Comparison of ENCODE assay signal across 14 cellular contexts in genomic region chr18:58235001-58235436, GRCh38.
DNase-seq lines count a peak whose midpoint lies in the region; ATAC-seq, FAIRE-seq and TF ChIP-seq lines count a peak whose summit lies in the region.
"Had no signal": no experiment of that assay in that cellular context is flagged by ENCODE, and none has a peak within 500 bp of the region (broad histone marks: within the 10 kb centered on the region; RNA-seq: fewer than 3 reads in every experiment).

No MANE protein-coding gene starts in this region.

- H3K36me3 Mint-ChIP-seq in activated CD4-positive, alpha-beta T cell treated with anti-CD3 and anti-CD28 coated beads for 36 hours (ENCODE audit: low read depth) = no peaks in the 10 kb centered on the region
- H3K36me3 Mint-ChIP-seq: CD4-positive, CD25-positive, alpha-beta regulatory T cell had no signal

- H3K79me2 ChIP-seq in HCT116 (ENCODE audit: insufficient read depth, low read length) (0 out of 2 replicates have a peak, but pooled peaks cover 3% of the 10 kb centered on the region), keratinocyte (ENCODE audit: control insufficient read depth, insufficient read depth, low read length) (peaks cover 93% of the 10 kb centered on the region), MM.1S (ENCODE audit: low read length) (no peaks in the 10 kb centered on the region)

- H3K27me3 Mint-ChIP-seq in activated CD4-positive, alpha-beta T cell treated with anti-CD3 and anti-CD28 coated beads for 36 hours = no peaks in the 10 kb centered on the region

- H3K27me3 ChIP-seq in HCT116 (ENCODE audit: insufficient read depth, low read length) = no peaks in the 10 kb centered on the region
- no peaks in the 10 kb centered on the region for H3K27me3 ChIP-seq in keratinocyte (ENCODE audit: control insufficient read depth, extremely low read depth, insufficient read depth, low read length)
- H3K27me3 ChIP-seq in small intestine (ENCODE audit: control insufficient read depth in 2 of 2, insufficient read depth in 2 of 2, low read length in 2 of 2) = no peaks in the 10 kb centered on the region
- H3K27me3 ChIP-seq in MM.1S (replicated peaks; ENCODE audit: insufficient read depth, low read length) = no peaks in the 10 kb centered on the region
- H3K27me3 ChIP-seq: brain microvascular endothelial cell had no signal

- H3K4me2 ChIP-seq in HCT116 (ENCODE audit: low read length) (peak overlapping the region; percentile 1; the same call in 1 of the 2 replicates), keratinocyte (ENCODE audit: control insufficient read depth, extremely low read depth, insufficient read depth, low read depth, low read length) (peak overlapping the region; percentile 48), MM.1S (ENCODE audit: low read depth, low read length) (no peak overlapping the region)

- H3K9me3 ChIP-seq in HCT116 (ENCODE audit: control insufficient read depth in 1 of 2, insufficient read depth in 1 of 2, low read depth in 1 of 2, low read length in 2 of 2) (no peaks in the 10 kb centered on the region), keratinocyte (ENCODE audit: control insufficient read depth, low read depth, low read length) (no peaks in the 10 kb centered on the region), small intestine (ENCODE audit: control insufficient read depth, low read depth) (no peaks in the 10 kb centered on the region), MM.1S (replicated peaks; ENCODE audit: insufficient read depth, low read length) (no peaks in the 10 kb centered on the region)

- 14 to 48% (median 29%) methylated on average over 9 of the region's 9 CpGs for WGBS in small intestine, 3 donors

- DNase-seq in HCT116 (ENCODE audit: low read depth, low spot score) = no peak
- peak; percentile 30 for DNase-seq in NCI-H748 treated with DMSO at 0.1 percent for 48 hours (lab: John Stamatoyannopoulos, UW)
- no peak for DNase-seq in keratinocyte (ENCODE audit: low read depth, low spot score)
- DNase-seq in small intestine = peak; percentile 88
- DNase-seq in MM.1S = no peak
- no peak for DNase-seq in activated CD4-positive, alpha-beta T cell treated with anti-CD3 and anti-CD28 coated beads for 36 hours
- DNase-seq: activated CD8-positive, alpha-beta T cell treated with anti-CD3 and anti-CD28 coated beads, Interleukin-2, amount 10 ng/mL, durations not matched to agents 7 days and 5 days; activated effector memory CD4-positive, alpha-beta T cell treated with Interleukin-2 at 50 U/mL for 16 hours; brain microvascular endothelial cell; CD4-positive, CD25-positive, alpha-beta regulatory T cell; SIG-M5; stimulated activated naive CD8-positive, alpha-beta T cell treated with anti-CD3 and anti-CD28 coated beads, Interleukin-15, Interleukin-2, amounts not matched to agents 100 U/mL and 50 U/mL, for 24 hours had no signal

- H3K27ac ChIP-seq in HCT116 (ENCODE audit: low read depth, low read length) (no peak overlapping the region), keratinocyte (ENCODE audit: control insufficient read depth, insufficient read depth, low read length) (peak overlapping the region; percentile 56), small intestine (ENCODE audit: low read depth in 1 of 2, low read length in 1 of 2) (peak overlapping the region; percentile 50 to 85), MM.1S (ENCODE audit: low read length) (no peak overlapping the region)
- H3K27ac ChIP-seq: brain microvascular endothelial cell, HL-60 had no signal

- no peak overlapping the region for H3K27ac Mint-ChIP-seq in activated CD4-positive, alpha-beta T cell treated with anti-CD3 and anti-CD28 coated beads for 36 hours
- H3K27ac Mint-ChIP-seq: activated CD8-positive, alpha-beta T cell treated with anti-CD3 and anti-CD28 coated beads, Interleukin-2, amount 10 ng/mL, durations not matched to agents 7 days and 5 days; CD4-positive, CD25-positive, alpha-beta regulatory T cell had no signal

- TF ChIP-seq CTCF in HCT116 (IDR thresholded peaks at IDR 0.05 in 2 of 3, conservative IDR thresholded peaks at IDR 0.05 in 1 of 3; ENCODE audit: borderline replicate concordance in 1 of 3, insufficient read depth in 1 of 3, low read depth in 2 of 3, low read length in 2 of 3) (no peak), keratinocyte (optimal IDR thresholded peaks at IDR 0.05 in 1 of 3, IDR thresholded peaks at IDR 0.05 in 1 of 3, conservative IDR thresholded peaks at IDR 0.05 in 1 of 3; ENCODE audit: extremely low read depth in 1 of 3, insufficient read depth in 2 of 3, low read length in 3 of 3) (no peak), MM.1S (IDR thresholded peaks at IDR 0.05; ENCODE audit: low read length) (no peak)

- H2AFZ ChIP-seq in HCT116 (ENCODE audit: low read depth, low read length, poor library complexity, severe bottlenecking) = no peak overlapping the region
- H2AFZ ChIP-seq in keratinocyte (ENCODE audit: control insufficient read depth, low read length) = no peak overlapping the region
- no peak overlapping the region for H2AFZ ChIP-seq in MM.1S (ENCODE audit: low read length)

- intact Hi-C loops in HCT116 (cut with micrococcal nuclease) = no loop called here
- intact Hi-C loops in activated CD4-positive, alpha-beta T cell treated with anti-CD3 and anti-CD28 coated beads for 36 hours (cut with DNase I, micrococcal nuclease) = no loop called here

- no peaks in the 10 kb centered on the region for H3K9me3 Mint-ChIP-seq in activated CD4-positive, alpha-beta T cell treated with anti-CD3 and anti-CD28 coated beads for 36 hours (ENCODE audit: low read depth)
- H3K9me3 Mint-ChIP-seq: CD4-positive, CD25-positive, alpha-beta regulatory T cell had no signal

- H3K36me3 ChIP-seq in HCT116 (ENCODE audit: control insufficient read depth in 1 of 2, insufficient read depth in 2 of 2, low read length in 2 of 2) (no peaks in the 10 kb centered on the region), keratinocyte (ENCODE audit: control insufficient read depth in 2 of 2, extremely low read depth in 1 of 2, insufficient read depth in 2 of 2, low read length in 2 of 2) (peaks cover 4 to 24% of the 10 kb centered on the region in 2 experiments), small intestine (ENCODE audit: control insufficient read depth in 2 of 2, insufficient read depth in 2 of 2, low read length in 2 of 2) (no peaks in the 10 kb centered on the region), MM.1S (replicated peaks; ENCODE audit: insufficient read depth, low read length) (no peaks in the 10 kb centered on the region)

- no peaks in the 10 kb centered on the region; the same call in 1 of the 2 replicates for H4K20me1 ChIP-seq in HCT116 (ENCODE audit: insufficient read depth)
- H4K20me1 ChIP-seq in keratinocyte (ENCODE audit: control insufficient read depth, extremely low read depth, insufficient read depth, low read length) = peaks cover 23% of the 10 kb centered on the region
- no peaks in the 10 kb centered on the region for H4K20me1 ChIP-seq in MM.1S (ENCODE audit: insufficient read depth, low read length)

- POLR2A ChIA-PET in HCT116 (lab: Charles Lee) = no interaction called here
- POLR2A ChIA-PET in activated CD4-positive, alpha-beta T cell treated with anti-CD3 and anti-CD28 coated beads for 36 hours (lab: Charles Lee) = no interaction called here

- CTCF ChIA-PET in HCT116 (lab: Charles Lee) = no interaction called here
- CTCF ChIA-PET in activated CD4-positive, alpha-beta T cell treated with anti-CD3 and anti-CD28 coated beads for 36 hours (lab: Charles Lee) = interaction anchor here (0.7 kb wide), 1 partner anchor 196 kb away, joined by 3 read pairs; no protein-coding TSS in a partner anchor

- TF ChIP-seq RAD21 in HCT116 (IDR thresholded peaks at IDR 0.05; ENCODE audit: low read depth) = no peak

- no peaks in the 10 kb centered on the region for H3K4me1 Mint-ChIP-seq in activated CD4-positive, alpha-beta T cell treated with anti-CD3 and anti-CD28 coated beads for 36 hours
- H3K4me1 Mint-ChIP-seq: CD4-positive, CD25-positive, alpha-beta regulatory T cell had no signal

- H3F3A ChIP-seq in MM.1S (ENCODE audit: insufficient read depth, low read length) = no peaks in the 10 kb centered on the region

- no peak for TF ChIP-seq POLR2A in HCT116 (IDR thresholded peaks at IDR 0.05; ENCODE audit: borderline replicate concordance, extremely low read depth, insufficient read depth, insufficient read length)

- no peak overlapping the region for H3K9ac ChIP-seq in HCT116 (ENCODE audit: low read length)
- peak overlapping the region; percentile 44 for H3K9ac ChIP-seq in keratinocyte (ENCODE audit: control insufficient read depth, extremely low read depth, insufficient read depth, low read length)
- no peak overlapping the region for H3K9ac ChIP-seq in MM.1S (ENCODE audit: low read length)

- peaks cover 13% of the 10 kb centered on the region for H3K9me1 ChIP-seq in keratinocyte (ENCODE audit: control insufficient read depth, extremely low read depth, insufficient read depth, low read length)

- H3K4me1 ChIP-seq in HCT116 (ENCODE audit: control insufficient read depth in 1 of 2, insufficient read depth in 2 of 2, low read length in 2 of 2) = peaks cover 28 to 42% of the 10 kb centered on the region in 2 experiments
- H3K4me1 ChIP-seq in keratinocyte (ENCODE audit: control insufficient read depth, extremely low read depth, insufficient read depth, low read length) = peaks cover 45% of the 10 kb centered on the region
- peaks cover 0 to 5% of the 10 kb centered on the region in 2 donors for H3K4me1 ChIP-seq in small intestine (ENCODE audit: control insufficient read depth in 2 of 2, insufficient read depth in 1 of 2, low read depth in 1 of 2, low read length in 1 of 2)
- H3K4me1 ChIP-seq in MM.1S (ENCODE audit: low read length) = no peaks in the 10 kb centered on the region

- no peaks in the 10 kb centered on the region for H3K9me2 ChIP-seq in HCT116 (ENCODE audit: insufficient read depth)
- no peaks in the 10 kb centered on the region for H3K9me2 ChIP-seq in MM.1S (replicated peaks; ENCODE audit: insufficient read depth, low read length)

- dilution Hi-C loops in keratinocyte (cut with MboI; ENCODE audit: extremely low pct_ligation_motif_present, low sequenced_read_pairs) = no loop called here

- no peak overlapping the region for H3K4me3 Mint-ChIP-seq in activated CD4-positive, alpha-beta T cell treated with anti-CD3 and anti-CD28 coated beads for 36 hours
- H3K4me3 Mint-ChIP-seq: activated CD8-positive, alpha-beta T cell treated with anti-CD3 and anti-CD28 coated beads, Interleukin-2, amount 10 ng/mL, durations not matched to agents 7 days and 5 days; CD4-positive, CD25-positive, alpha-beta regulatory T cell had no signal

- BruUV-seq in HCT116 (replicated peaks; lab: Mats Ljungman, UMichigan) = no TSS peak

- RAD21 ChIA-PET in HCT116 (lab: Charles Lee; ENCODE audit: low non-redundant PET in 1 of 2, low total read pairs in 2 of 2, uncharacterized antibody in 2 of 2, unreplicated experiment in 2 of 2) = no interaction called here

- FAIRE-seq in keratinocyte (lab: Jason Lieb, UNC) (peak; percentile 64), small intestine (lab: Jason Lieb, UNC) (no peak)

- no peak for ATAC-seq in HCT116
- ATAC-seq in GM19455 (IDR thresholded peaks at IDR 0.05; ENCODE audit: unreplicated experiment) = no peak
- ATAC-seq in activated CD4-positive, alpha-beta T cell treated with anti-CD3 and anti-CD28 coated beads for 36 hours = no peak
- ATAC-seq: activated CD8-positive, alpha-beta T cell treated with anti-CD3 and anti-CD28 coated beads, Interleukin-2, amount 10 ng/mL, durations not matched to agents 7 days and 5 days; stimulated activated naive CD8-positive, alpha-beta T cell treated with anti-CD3 and anti-CD28 coated beads, Interleukin-15, Interleukin-2, amounts not matched to agents 100 U/mL and 50 U/mL, for 24 hours had no signal

- H3K4me3 ChIP-seq in HCT116 (replicated peaks in 1 of 2; ENCODE audit: low read depth in 1 of 2, low read length in 2 of 2) (no peak overlapping the region), keratinocyte (ENCODE audit: control insufficient read depth in 2 of 3, extremely low read depth in 1 of 3, insufficient read depth in 2 of 3, low read depth in 1 of 3, low read length in 3 of 3) (no peak overlapping the region), small intestine (ENCODE audit: low read depth in 1 of 2, low read length in 2 of 2) (no peak overlapping the region), MM.1S (ENCODE audit: low read length) (no peak overlapping the region)

Comparison
In these comparisons a context has a peak if more than half of its experiments do, and no peak if none do; other contexts are left out.
1. DNase-seq: peak in NCI-H748 treated with DMSO at 0.1 percent for 48 hours (single experiment) and small intestine (single experiment); none in HCT116 (single experiment), keratinocyte (single experiment), MM.1S (single experiment) and activated CD4-positive, alpha-beta T cell treated with anti-CD3 and anti-CD28 coated beads for 36 hours (single experiment).
2. H3K27ac ChIP-seq: peak in keratinocyte (single experiment) and small intestine (2 of 2); none in HCT116 (single experiment) and MM.1S (single experiment).